In the genomic region with DNA sequence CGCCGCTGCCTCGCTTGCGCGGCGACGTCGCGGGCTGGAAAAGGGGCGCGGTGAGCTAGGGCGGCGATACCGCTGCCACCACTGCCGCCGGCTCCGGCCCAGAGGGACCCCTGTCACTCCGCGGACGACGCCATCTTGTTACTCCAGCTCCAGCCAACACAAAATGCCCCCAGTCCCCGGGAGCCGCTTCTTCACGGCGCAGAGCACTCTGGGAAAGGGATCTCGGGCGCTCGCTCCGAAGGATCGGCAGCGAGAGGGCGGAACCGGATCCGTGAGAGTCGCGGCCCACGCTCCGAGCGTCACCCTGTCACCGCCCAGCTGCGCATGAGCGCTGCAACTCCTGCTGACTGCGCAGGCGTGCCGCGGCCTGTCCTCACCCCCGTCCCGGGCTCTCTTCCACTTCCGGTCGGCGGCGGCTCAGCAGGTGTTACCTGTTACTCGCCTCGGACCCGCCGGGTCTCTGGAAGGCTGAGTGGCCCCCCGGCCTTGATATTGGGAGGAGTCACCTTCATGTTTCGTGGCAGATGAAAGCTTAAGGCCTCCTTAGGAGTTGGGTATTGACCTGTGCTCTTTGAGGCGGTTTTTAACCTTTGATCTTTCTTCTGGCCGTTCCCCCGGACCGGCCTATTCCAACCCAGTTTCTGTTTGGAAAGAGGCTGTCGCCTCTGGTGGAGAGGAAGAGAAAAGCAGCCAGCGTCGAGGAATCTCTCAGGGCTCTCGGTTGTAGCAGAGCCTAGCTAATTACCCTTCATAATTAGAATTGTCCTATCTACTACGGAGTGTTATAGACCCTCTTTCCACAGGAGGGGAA, we compare ENCODE assay signal across 1 cellular context.
TF ChIP-seq lines count a peak whose summit lies in the region.

TSS of gene CSNK1A1 (minus strand) at position 213 of the 811 bp plus-strand sequence. CDS start 475 bp downstream, outside the sequence.

TF ChIP-seq in HepG2, 621 proteins besides CTCF, POLR2A, EP300 and RAD21 (continued from another document and continues in another):
- peak; percentile 68; the same call in 1 of the 2 replicates for TF ChIP-seq ZNF607 (CRISPR knock-in tag; IDR thresholded peaks at IDR 0.05; ENCODE audit: borderline replicate concordance)
- TF ChIP-seq XBP1 (CRISPR knock-in tag; IDR thresholded peaks at IDR 0.05) = no peak
- peak; percentile 83 for TF ChIP-seq BORCS8-MEF2B (CRISPR knock-in tag; IDR thresholded peaks at IDR 0.05)
- TF ChIP-seq TBL1XR1 (IDR thresholded peaks at IDR 0.05; ENCODE audit: borderline replicate concordance, low read length, partially characterized antibody) = no peak
- peak; percentile 60; the same call in 1 of the 2 replicates for TF ChIP-seq ZNF816 (CRISPR knock-in tag; IDR thresholded peaks at IDR 0.05; ENCODE audit: borderline replicate concordance)
- TF ChIP-seq NFKB2 (CRISPR knock-in tag; IDR thresholded peaks at IDR 0.05; ENCODE audit: borderline replicate concordance) = peak; percentile 51; the same call in 1 of the 2 replicates
- TF ChIP-seq, protein P1, sequence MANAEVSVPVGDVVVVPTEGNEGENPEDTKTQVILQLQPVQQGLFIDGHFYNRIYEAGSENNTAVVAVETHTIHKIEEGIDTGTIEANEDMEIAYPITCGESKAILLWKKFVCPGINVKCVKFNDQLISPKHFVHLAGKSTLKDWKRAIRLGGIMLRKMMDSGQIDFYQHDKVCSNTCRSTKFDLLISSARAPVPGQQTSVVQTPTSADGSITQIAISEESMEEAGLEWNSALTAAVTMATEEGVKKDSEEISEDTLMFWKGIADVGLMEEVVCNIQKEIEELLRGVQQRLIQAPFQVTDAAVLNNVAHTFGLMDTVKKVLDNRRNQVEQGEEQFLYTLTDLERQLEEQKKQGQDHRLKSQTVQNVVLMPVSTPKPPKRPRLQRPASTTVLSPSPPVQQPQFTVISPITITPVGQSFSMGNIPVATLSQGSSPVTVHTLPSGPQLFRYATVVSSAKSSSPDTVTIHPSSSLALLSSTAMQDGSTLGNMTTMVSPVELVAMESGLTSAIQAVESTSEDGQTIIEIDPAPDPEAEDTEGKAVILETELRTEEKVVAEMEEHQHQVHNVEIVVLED (CRISPR knock-in tag; IDR thresholded peaks at IDR 0.05; ENCODE audit: borderline replicate concordance) = peak; percentile 94
- TF ChIP-seq ZNF256 (CRISPR knock-in tag; conservative IDR thresholded peaks at IDR 0.05) = no peak
- no peak; the same call in 1 of the 2 replicates for TF ChIP-seq ZC3H13 (CRISPR knock-in tag; IDR thresholded peaks at IDR 0.05)
- peak; percentile 74; the same call in 1 of the 2 replicates for TF ChIP-seq CBFB (CRISPR knock-in tag; IDR thresholded peaks at IDR 0.05)
- TF ChIP-seq ZNF33A (CRISPR knock-in tag; IDR thresholded peaks at IDR 0.05; ENCODE audit: borderline replicate concordance) = peak; percentile 45; the same call in 1 of the 2 replicates
- peak; percentile 74 for TF ChIP-seq HDAC1 (CRISPR knock-in tag; IDR thresholded peaks at IDR 0.05)
- TF ChIP-seq ISX (CRISPR knock-in tag; conservative IDR thresholded peaks at IDR 0.05) = no peak
- TF ChIP-seq MAX (IDR thresholded peaks at IDR 0.05) = peak; percentile 90
- TF ChIP-seq HOXA9 (CRISPR knock-in tag; IDR thresholded peaks at IDR 0.05; ENCODE audit: borderline replicate concordance) = no peak
- no peak for TF ChIP-seq PRPF4 (IDR thresholded peaks at IDR 0.05; ENCODE audit: low read depth, low read length, poor library complexity, severe bottlenecking)
- TF ChIP-seq, protein P2, sequence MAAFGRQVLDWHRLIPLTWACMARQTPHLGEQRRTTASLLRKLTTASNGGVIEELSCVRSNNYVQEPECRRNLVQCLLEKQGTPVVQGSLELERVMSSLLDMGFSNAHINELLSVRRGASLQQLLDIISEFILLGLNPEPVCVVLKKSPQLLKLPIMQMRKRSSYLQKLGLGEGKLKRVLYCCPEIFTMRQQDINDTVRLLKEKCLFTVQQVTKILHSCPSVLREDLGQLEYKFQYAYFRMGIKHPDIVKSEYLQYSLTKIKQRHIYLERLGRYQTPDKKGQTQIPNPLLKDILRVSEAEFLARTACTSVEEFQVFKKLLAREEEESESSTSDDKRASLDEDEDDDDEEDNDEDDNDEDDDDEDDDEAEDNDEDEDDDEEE (CRISPR knock-in tag; IDR thresholded peaks at IDR 0.05) = no peak
- TF ChIP-seq PHF8 (CRISPR knock-in tag; IDR thresholded peaks at IDR 0.05) = peak; percentile 92
- TF ChIP-seq, protein P3, sequence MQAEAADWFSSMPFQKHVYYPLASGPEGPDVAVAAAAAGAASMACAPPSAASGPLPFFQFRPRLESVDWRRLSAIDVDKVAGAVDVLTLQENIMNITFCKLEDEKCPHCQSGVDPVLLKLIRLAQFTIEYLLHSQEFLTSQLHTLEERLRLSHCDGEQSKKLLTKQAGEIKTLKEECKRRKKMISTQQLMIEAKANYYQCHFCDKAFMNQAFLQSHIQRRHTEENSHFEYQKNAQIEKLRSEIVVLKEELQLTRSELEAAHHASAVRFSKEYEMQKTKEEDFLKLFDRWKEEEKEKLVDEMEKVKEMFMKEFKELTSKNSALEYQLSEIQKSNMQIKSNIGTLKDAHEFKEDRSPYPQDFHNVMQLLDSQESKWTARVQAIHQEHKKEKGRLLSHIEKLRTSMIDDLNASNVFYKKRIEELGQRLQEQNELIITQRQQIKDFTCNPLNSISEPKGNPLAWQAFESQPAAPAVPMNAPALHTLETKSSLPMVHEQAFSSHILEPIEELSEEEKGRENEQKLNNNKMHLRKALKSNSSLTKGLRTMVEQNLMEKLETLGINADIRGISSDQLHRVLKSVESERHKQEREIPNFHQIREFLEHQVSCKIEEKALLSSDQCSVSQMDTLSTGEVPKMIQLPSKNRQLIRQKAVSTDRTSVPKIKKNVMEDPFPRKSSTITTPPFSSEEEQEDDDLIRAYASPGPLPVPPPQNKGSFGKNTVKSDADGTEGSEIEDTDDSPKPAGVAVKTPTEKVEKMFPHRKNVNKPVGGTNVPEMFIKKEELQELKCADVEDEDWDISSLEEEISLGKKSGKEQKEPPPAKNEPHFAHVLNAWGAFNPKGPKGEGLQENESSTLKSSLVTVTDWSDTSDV (CRISPR knock-in tag; IDR thresholded peaks at IDR 0.05) = peak; percentile 56; the same call in 1 of the 2 replicates
- TF ChIP-seq MEIS2 (CRISPR knock-in tag; IDR thresholded peaks at IDR 0.05) = peak; percentile 14; the same call in 1 of the 2 replicates
- peak; percentile 90; the same call in 1 of the 2 replicates for TF ChIP-seq CAMTA2 (CRISPR knock-in tag; IDR thresholded peaks at IDR 0.05; ENCODE audit: borderline replicate concordance)
- peak; percentile 68; the same call in 1 of the 2 replicates for TF ChIP-seq KLF6 (CRISPR knock-in tag; IDR thresholded peaks at IDR 0.05)
- TF ChIP-seq THAP8 (CRISPR knock-in tag; IDR thresholded peaks at IDR 0.05; ENCODE audit: borderline replicate concordance) = no peak; the same call in 1 of the 2 replicates
- no peak for TF ChIP-seq TRIM22 (IDR thresholded peaks at IDR 0.05)
- TF ChIP-seq KLF9 (CRISPR knock-in tag; IDR thresholded peaks at IDR 0.05; ENCODE audit: low read depth) = peak; percentile 84; the same call in 1 of the 2 replicates
- TF ChIP-seq POLR2AphosphoS5 (IDR thresholded peaks at IDR 0.05; ENCODE audit: low read depth, low read length) = peak; percentile 90
- no peak for TF ChIP-seq MED13 (CRISPR knock-in tag; IDR thresholded peaks at IDR 0.05)
- peak; percentile 79; the same call in 1 of the 2 replicates for TF ChIP-seq KDM5A (IDR thresholded peaks at IDR 0.05; ENCODE audit: borderline replicate concordance, low read length)
- TF ChIP-seq PHF20 (CRISPR knock-in tag; IDR thresholded peaks at IDR 0.05) = peak; percentile 87
- TF ChIP-seq ZNF407 (CRISPR knock-in tag; IDR thresholded peaks at IDR 0.05; ENCODE audit: not compliant biosample characterization) = peak; percentile 40
- peak; percentile 81 for TF ChIP-seq TCF7 (IDR thresholded peaks at IDR 0.05; ENCODE audit: low read depth)
- TF ChIP-seq SIX4 (CRISPR knock-in tag; IDR thresholded peaks at IDR 0.05) = no peak; the same call in 1 of the 2 replicates
- peak; percentile 68; the same call in 1 of the 2 replicates for TF ChIP-seq KMT2A (CRISPR knock-in tag; IDR thresholded peaks at IDR 0.05)
- TF ChIP-seq TEAD2 (CRISPR knock-in tag; IDR thresholded peaks at IDR 0.05) = no peak
- no peak for TF ChIP-seq PHF5A (CRISPR knock-in tag; IDR thresholded peaks at IDR 0.05; ENCODE audit: low read depth, unreplicated experiment)
- TF ChIP-seq, protein P4, sequence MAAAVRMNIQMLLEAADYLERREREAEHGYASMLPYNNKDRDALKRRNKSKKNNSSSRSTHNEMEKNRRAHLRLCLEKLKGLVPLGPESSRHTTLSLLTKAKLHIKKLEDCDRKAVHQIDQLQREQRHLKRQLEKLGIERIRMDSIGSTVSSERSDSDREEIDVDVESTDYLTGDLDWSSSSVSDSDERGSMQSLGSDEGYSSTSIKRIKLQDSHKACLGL (CRISPR knock-in tag; IDR thresholded peaks at IDR 0.05) = peak; percentile 82
- TF ChIP-seq ZSCAN9 (CRISPR knock-in tag; IDR thresholded peaks at IDR 0.05; ENCODE audit: borderline replicate concordance) = peak; percentile 74
- TF ChIP-seq CREB1 (IDR thresholded peaks at IDR 0.05) = peak; percentile 77
- TF ChIP-seq CREB1 (CRISPR knock-in tag; IDR thresholded peaks at IDR 0.05) = peak; percentile 83
- no peak for TF ChIP-seq CENPX (CRISPR knock-in tag; IDR thresholded peaks at IDR 0.05)
- TF ChIP-seq REL (CRISPR knock-in tag; conservative IDR thresholded peaks at IDR 0.05) = no peak
